Comparison of ENCODE assay signal across 33 cellular contexts in genomic region chr5:54689411-54690251, GRCh38.
DNase-seq lines count a peak whose midpoint lies in the region; ATAC-seq and TF ChIP-seq lines count a peak whose summit lies in the region.
"Had no signal": no experiment of that assay in that cellular context is flagged by ENCODE, and none has a peak within 500 bp of the region (broad histone marks: within the 10 kb centered on the region; RNA-seq: fewer than 3 reads in every experiment).

No MANE protein-coding gene starts in this region.

- H3K9ac ChIP-seq in MM.1S (ENCODE audit: low read length): no peak overlapping the region

- H4K20me1 ChIP-seq in osteoblast (ENCODE audit: insufficient read depth, low read length): no peaks in the 10 kb centered on the region
- H4K20me1 ChIP-seq in MM.1S (ENCODE audit: insufficient read depth, low read length): no peaks in the 10 kb centered on the region

- no peak overlapping the region for H3K27ac Mint-ChIP-seq in activated naive CD8-positive, alpha-beta T cell treated with anti-CD3 and anti-CD28 coated beads, Interleukin-2, amount 50 U/mL, for 24 hours
- no peak overlapping the region for H3K27ac Mint-ChIP-seq in activated naive CD8-positive, alpha-beta T cell treated with anti-CD3 and anti-CD28 coated beads for 36 hours
- H3K27ac Mint-ChIP-seq: activated CD4-positive, alpha-beta T cell treated with anti-CD3 and anti-CD28 coated beads for 36 hours; activated T-helper 2 cell treated with anti-CD3 and anti-CD28 coated beads, Interferon-gamma antibody, Interleukin-2, Interleukin-4, amounts not matched to agents 10 μg/mL and 5 μg/mL and 100 μg/mL, durations not matched to agents 14 hours and 24 hours and 36 hours; nephron had no signal

- H3K4me3 ChIP-seq in coronary artery (no peak overlapping the region), osteoblast (ENCODE audit: insufficient read depth, low read length) (no peak overlapping the region), MM.1S (ENCODE audit: low read length) (no peak overlapping the region), adrenal gland (no peak overlapping the region)
- H3K4me3 ChIP-seq: lung, ovary, SJCRH30, skin epidermis, stomach, transverse colon had no signal

- no peaks in the 10 kb centered on the region for H3K79me2 ChIP-seq in osteoblast (ENCODE audit: insufficient read depth, low read length)
- no peaks in the 10 kb centered on the region for H3K79me2 ChIP-seq in MM.1S (ENCODE audit: low read length)

- peaks cover 6% of the 10 kb centered on the region for H3K9me3 Mint-ChIP-seq in activated naive CD8-positive, alpha-beta T cell treated with anti-CD3 and anti-CD28 coated beads, Interleukin-2, amount 50 U/mL, for 24 hours
- peaks cover 6% of the 10 kb centered on the region for H3K9me3 Mint-ChIP-seq in activated naive CD8-positive, alpha-beta T cell treated with anti-CD3 and anti-CD28 coated beads for 36 hours

- H3K27me3 ChIP-seq in osteoblast (ENCODE audit: insufficient read depth, low read length): no peaks in the 10 kb centered on the region
- H3K27me3 ChIP-seq in MM.1S (replicated peaks; ENCODE audit: insufficient read depth, low read length): no peaks in the 10 kb centered on the region
- no peaks in the 10 kb centered on the region for H3K27me3 ChIP-seq in adrenal gland
- H3K27me3 ChIP-seq: foreskin keratinocyte, ovary, SJCRH30, stomach, transverse colon had no signal

- 81 to 87% (median 84%) methylated on average over 3 of the region's 3 CpGs for WGBS in adrenal gland, 4 donors

- no peak for DNase-seq in activated naive CD8-positive, alpha-beta T cell treated with anti-CD3 and anti-CD28 coated beads, Interleukin-2, amount 50 U/mL, for 24 hours
- DNase-seq in activated naive CD8-positive, alpha-beta T cell treated with anti-CD3 and anti-CD28 coated beads for 36 hours: no peak
- DNase-seq in coronary artery (ENCODE audit: low spot score) (no peak), osteoblast (ENCODE audit: insufficient read length, low spot score, missing footprints) (no peak), MM.1S (no peak), globus pallidus (ENCODE audit: low spot score) (no peak), adrenal gland (no peak)
- DNase-seq: activated CD4-positive, alpha-beta T cell treated with anti-CD3 and anti-CD28 coated beads for 36 hours; activated naive CD4-positive, alpha-beta T cell treated with anti-CD3 and anti-CD28 coated beads, Interleukin-2, amount 50 U/mL, for 16 hours; anterior cingulate cortex; Caco-2; caudate nucleus; DMS79; GDM1; Kasumi-1; NCI-H1436 treated with DMSO at 0.1 percent for 48 hours; NCI-H446 treated with DMSO at 0.1 percent for 48 hours; ovary; SJCRH30; stomach; T1000; transverse colon had no signal

- H3K36me3 ChIP-seq in osteoblast (ENCODE audit: insufficient read depth, low read length) (no peaks in the 10 kb centered on the region), MM.1S (replicated peaks; ENCODE audit: insufficient read depth, low read length) (no peaks in the 10 kb centered on the region), adrenal gland (replicated peaks in 1 of 2) (no peaks in the 10 kb centered on the region)
- H3K36me3 ChIP-seq: ovary, SJCRH30, stomach, transverse colon had no signal

- H3K27ac ChIP-seq in coronary artery: peak overlapping the region; percentile 56 to 88
- peak overlapping the region; percentile 58 for H3K27ac ChIP-seq in osteoblast (ENCODE audit: low read depth, low read length)
- no peak overlapping the region for H3K27ac ChIP-seq in MM.1S (ENCODE audit: low read length)
- H3K27ac ChIP-seq in adrenal gland: no peak overlapping the region
- H3K27ac ChIP-seq: 22Rv1, C4-2B, foreskin keratinocyte, ovary, SJCRH30, skin epidermis, stomach, transverse colon, VCaP had no signal

- H3K27me3 Mint-ChIP-seq in activated naive CD8-positive, alpha-beta T cell treated with anti-CD3 and anti-CD28 coated beads, Interleukin-2, amount 50 U/mL, for 24 hours: no peaks in the 10 kb centered on the region
- no peaks in the 10 kb centered on the region for H3K27me3 Mint-ChIP-seq in activated naive CD8-positive, alpha-beta T cell treated with anti-CD3 and anti-CD28 coated beads for 36 hours
- H3K27me3 Mint-ChIP-seq: activated CD4-positive, alpha-beta T cell treated with anti-CD3 and anti-CD28 coated beads for 36 hours had no signal

- no peaks in the 10 kb centered on the region for H3K9me2 ChIP-seq in MM.1S (replicated peaks; ENCODE audit: insufficient read depth, low read length)

- TF ChIP-seq CTCF in coronary artery (IDR thresholded peaks at IDR 0.05) (no peak), osteoblast (IDR thresholded peaks at IDR 0.05; ENCODE audit: extremely low read depth, low read depth, low read length) (no peak), MM.1S (IDR thresholded peaks at IDR 0.05; ENCODE audit: low read length) (no peak), adrenal gland (IDR thresholded peaks at IDR 0.05) (no peak)

- H3K4me1 ChIP-seq in osteoblast (ENCODE audit: insufficient read depth, low read length) (peaks cover 20% of the 10 kb centered on the region), MM.1S (ENCODE audit: low read length) (no peaks in the 10 kb centered on the region), adrenal gland (replicated peaks in 1 of 2) (no peaks in the 10 kb centered on the region)
- H3K4me1 ChIP-seq: Caco-2, foreskin keratinocyte, SJCRH30 had no signal

- H3K4me2 ChIP-seq in osteoblast (ENCODE audit: insufficient read depth, low read length) (no peak overlapping the region), MM.1S (ENCODE audit: low read depth, low read length) (no peak overlapping the region)

- peaks cover 13% of the 10 kb centered on the region for H3K4me1 Mint-ChIP-seq in activated naive CD8-positive, alpha-beta T cell treated with anti-CD3 and anti-CD28 coated beads, Interleukin-2, amount 50 U/mL, for 24 hours
- H3K4me1 Mint-ChIP-seq in activated naive CD8-positive, alpha-beta T cell treated with anti-CD3 and anti-CD28 coated beads for 36 hours: no peaks in the 10 kb centered on the region
- H3K4me1 Mint-ChIP-seq: activated CD4-positive, alpha-beta T cell treated with anti-CD3 and anti-CD28 coated beads for 36 hours had no signal

- H3K36me3 Mint-ChIP-seq in activated naive CD8-positive, alpha-beta T cell treated with anti-CD3 and anti-CD28 coated beads, Interleukin-2, amount 50 U/mL, for 24 hours (ENCODE audit: low read depth): no peaks in the 10 kb centered on the region
- no peaks in the 10 kb centered on the region for H3K36me3 Mint-ChIP-seq in activated naive CD8-positive, alpha-beta T cell treated with anti-CD3 and anti-CD28 coated beads for 36 hours

- H3F3A ChIP-seq in MM.1S (ENCODE audit: insufficient read depth, low read length): no peaks in the 10 kb centered on the region

- no peak overlapping the region for H3K4me3 Mint-ChIP-seq in activated naive CD8-positive, alpha-beta T cell treated with anti-CD3 and anti-CD28 coated beads, Interleukin-2, amount 50 U/mL, for 24 hours
- no peak overlapping the region for H3K4me3 Mint-ChIP-seq in activated naive CD8-positive, alpha-beta T cell treated with anti-CD3 and anti-CD28 coated beads for 36 hours
- H3K4me3 Mint-ChIP-seq: activated CD4-positive, alpha-beta T cell treated with anti-CD3 and anti-CD28 coated beads for 36 hours; nephron had no signal

- intact Hi-C loops in adrenal gland (cut with DNase I): no loop called here

- no peak for TF ChIP-seq POLR2A in adrenal gland (IDR thresholded peaks at IDR 0.05)

- H3K9me3 ChIP-seq in osteoblast (ENCODE audit: low read depth, low read length) (no peaks in the 10 kb centered on the region), MM.1S (replicated peaks; ENCODE audit: insufficient read depth, low read length) (no peaks in the 10 kb centered on the region), adrenal gland (replicated peaks in 1 of 3) (no peaks in the 10 kb centered on the region)
- H3K9me3 ChIP-seq: Caco-2, ovary, stomach, transverse colon had no signal

- H2AFZ ChIP-seq in osteoblast (ENCODE audit: low read length) (no peak overlapping the region), MM.1S (ENCODE audit: low read length) (no peak overlapping the region)

- peak; percentile 46 for ATAC-seq in activated naive CD8-positive, alpha-beta T cell treated with anti-CD3 and anti-CD28 coated beads, Interleukin-2, amount 50 U/mL, for 24 hours
- no peak for ATAC-seq in HG02885 (IDR thresholded peaks at IDR 0.05; ENCODE audit: poor library complexity, unreplicated experiment)
- ATAC-seq: activated CD4-positive, alpha-beta T cell treated with anti-CD3 and anti-CD28 coated beads for 36 hours; esophagus mucosa; foreskin keratinocyte; HCT116 had no signal

Comparison
In these comparisons a context has a peak if more than half of its experiments do, and no peak if none do; other contexts are left out.
1. H3K27ac ChIP-seq: peak in coronary artery (2 of 2) and osteoblast (single experiment); none in MM.1S (single experiment) and adrenal gland (0 of 5).